ENCODE assay signal across 9 cellular contexts in genomic region chr3:33131328-33132018, GRCh38. TPM values are rescaled to one million over a fixed set of nuclear protein-coding genes. Genes with fewer than 3 reads are reported as not detected.
DNase-seq lines count a peak whose midpoint lies in the region; ATAC-seq and TF ChIP-seq lines count a peak whose summit lies in the region.
"Had no signal": no experiment of that assay in that cellular context is flagged by ENCODE, and none has a peak within 500 bp of the region (broad histone marks: within the 10 kb centered on the region; RNA-seq: fewer than 3 reads in every experiment).

No MANE protein-coding gene starts in this region.

- peak; percentile 77 for TF ChIP-seq CTCF in PC-9 (conservative IDR thresholded peaks at IDR 0.05)
- peak; percentile 77 for TF ChIP-seq CTCF in smooth muscle cell (IDR thresholded peaks at IDR 0.05; ENCODE audit: borderline replicate concordance, insufficient read depth, poor library complexity, severe bottlenecking)

- H3K4me3 ChIP-seq in HUES6 (ENCODE audit: low read depth, low read length): 0 out of 2 replicates have a peak overlapping the region, but pooled peaks have one; percentile 10
- no peak overlapping the region for H3K4me3 ChIP-seq in PC-9
- H3K4me3 ChIP-seq in smooth muscle cell: no peak overlapping the region
- H3K4me3 ChIP-seq: BLaER1 had no signal

- 47% methylated on average over 6 of the region's 6 CpGs for WGBS in smooth muscle cell (ENCODE audit: low lambda C conversion rate)

- H2AFZ ChIP-seq in PC-9 (no peak overlapping the region), smooth muscle cell (ENCODE audit: low read depth) (no peak overlapping the region)

- H3K9me2 ChIP-seq in PC-9 (ENCODE audit: insufficient read depth): no peaks in the 10 kb centered on the region

- CTCF ChIA-PET in PC-9 (lab: Charles Lee): interaction anchor here (0.6 to 1.9 kb wide), 7 partner anchors 168 to 656 kb away, joined by 3 to 50 read pairs (median 7); no protein-coding TSS in a partner anchor

- no peaks in the 10 kb centered on the region for H3K9me3 ChIP-seq in HUES6 (ENCODE audit: control insufficient read depth, insufficient read depth, low read depth, low read length)
- H3K9me3 ChIP-seq in PC-9 (ENCODE audit: insufficient read depth, low read depth): no peaks in the 10 kb centered on the region
- no peaks in the 10 kb centered on the region for H3K9me3 ChIP-seq in smooth muscle cell (replicated peaks; ENCODE audit: low read depth)
- H3K9me3 ChIP-seq: BLaER1 had no signal

- no peaks in the 10 kb centered on the region for H3K79me2 ChIP-seq in PC-9 (ENCODE audit: low read depth)
- H3K79me2 ChIP-seq in smooth muscle cell (ENCODE audit: low read depth): no peaks in the 10 kb centered on the region

- no peak overlapping the region for H3K4me2 ChIP-seq in PC-9
- H3K4me2 ChIP-seq in smooth muscle cell: no peak overlapping the region
- H3K4me2 ChIP-seq: BLaER1 had no signal

- peak; percentile 73 for ATAC-seq in GM21576 (IDR thresholded peaks at IDR 0.05; ENCODE audit: unreplicated experiment)

- DNase-seq in DMS153 treated with DMSO at 0.1 percent for 48 hours (lab: John Stamatoyannopoulos, UW; ENCODE audit: unreplicated experiment): peak; percentile 16
- DNase-seq in DMS153 (lab: John Stamatoyannopoulos, UW): no peak
- DNase-seq in PC-9: peak; percentile 43 to 48
- DNase-seq in astrocyte of the hippocampus (ENCODE audit: low read depth, low spot score): peak; percentile 88
- DNase-seq in iPS DF 4.7 (ENCODE audit: extremely low read depth, low spot score): peak; percentile 83
- DNase-seq in smooth muscle cell (lab: John Stamatoyannopoulos, UW; ENCODE audit: unreplicated experiment): no peak

- POLR2A ChIA-PET in PC-9 (lab: Charles Lee; ENCODE audit: unreplicated experiment): interaction anchor here (0.5 to 0.7 kb wide), 2 partner anchors 265 to 561 kb away, joined by 4 to 5 read pairs; partner anchors contain the start of gene DYNC1LI1

- peaks cover 9% of the 10 kb centered on the region for H3K4me1 ChIP-seq in HUES6 (ENCODE audit: control insufficient read depth, insufficient read depth, low read length)
- no peaks in the 10 kb centered on the region for H3K4me1 ChIP-seq in PC-9 (replicated peaks; ENCODE audit: insufficient read depth)
- H3K4me1 ChIP-seq in smooth muscle cell (ENCODE audit: low read depth): peaks cover 4% of the 10 kb centered on the region

- H3F3A ChIP-seq in PC-9 (ENCODE audit: insufficient read depth, low read depth) (no peaks in the 10 kb centered on the region), smooth muscle cell (ENCODE audit: low read depth) (peaks cover 3% of the 10 kb centered on the region)

- H4K20me1 ChIP-seq in PC-9 (ENCODE audit: insufficient read depth): no peaks in the 10 kb centered on the region
- peaks cover 8% of the 10 kb centered on the region for H4K20me1 ChIP-seq in smooth muscle cell (ENCODE audit: low read depth)

- H3K36me3 ChIP-seq in HUES6 (ENCODE audit: control insufficient read depth, insufficient read depth, low read length) (peaks cover 45% of the 10 kb centered on the region), PC-9 (ENCODE audit: low read depth) (no peaks in the 10 kb centered on the region; the same call in 1 of the 2 replicates), smooth muscle cell (ENCODE audit: low read depth) (no peaks in the 10 kb centered on the region)

- H3K27me3 ChIP-seq in HUES6 (ENCODE audit: control insufficient read depth, insufficient read depth, low read length): no peaks in the 10 kb centered on the region
- H3K27me3 ChIP-seq in PC-9 (ENCODE audit: insufficient read depth, low read depth): no peaks in the 10 kb centered on the region
- H3K27me3 ChIP-seq in smooth muscle cell (ENCODE audit: low read depth): no peaks in the 10 kb centered on the region
- H3K27me3 ChIP-seq: BLaER1 had no signal

- intact Hi-C loops in PC-9 (cut with micrococcal nuclease; ENCODE audit: unreplicated experiment): loop anchor here (1.0 to 5.0 kb wide), 4 partner anchors 187 to 655 kb away; partner anchors contain the start of gene CLASP2

- no TSS peak for BruUV-seq in PC-9 (replicated peaks; lab: Mats Ljungman, UMichigan)

- H3K9ac ChIP-seq in HUES6 (ENCODE audit: low read length) (peak overlapping the region; percentile 14), smooth muscle cell (ENCODE audit: low read depth) (no peak overlapping the region)
- H3K9ac ChIP-seq: BLaER1 had no signal

- H3K27ac ChIP-seq in HUES6 (ENCODE audit: low read depth, low read length) (0 out of 2 replicates have a peak overlapping the region, but pooled peaks have one; percentile 8), PC-9 (no peak overlapping the region), smooth muscle cell (ENCODE audit: low read depth) (no peak overlapping the region)
- H3K27ac ChIP-seq: BLaER1 had no signal

RNA-seq across cellular contexts. Expression of gene CRTAP, which starts 17.7 kb away (rescaled TPM):
- 121 and 134 TPM in 2 replicates for total RNA-seq in PC-9 (2021)
- total RNA-seq in smooth muscle cell: 206 and 235 TPM in 2 replicates
- polyA plus RNA-seq in smooth muscle cell: 147 and 195 TPM in 2 replicates

RNA-seq across cellular contexts. Expression of gene GLB1, which starts 34.5 kb away (rescaled TPM):
- 57.0 and 67.0 TPM in 2 replicates for total RNA-seq in PC-9 (2021)
- total RNA-seq in smooth muscle cell: 106 and 123 TPM in 2 replicates
- 91.5 and 99.6 TPM in 2 replicates for polyA plus RNA-seq in smooth muscle cell

RNA-seq across cellular contexts. Expression of gene TMPPE, which starts 34.5 kb away (rescaled TPM):
- 5.4 and 6.2 TPM in 2 replicates for total RNA-seq in PC-9 (2021)
- total RNA-seq in smooth muscle cell: 2.8 and 3.6 TPM in 2 replicates
- 0.14 and 1.6 TPM in 2 replicates for polyA plus RNA-seq in smooth muscle cell

Comparison
In these comparisons a context has a peak if more than half of its experiments do, and no peak if none do; other contexts are left out.
1. DNase-seq: peak in DMS153 treated with DMSO at 0.1 percent for 48 hours (single experiment), PC-9 (2 of 2), astrocyte of the hippocampus (single experiment) and iPS DF 4.7 (single experiment); none in DMS153 (single experiment) and smooth muscle cell (single experiment).